In the genomic region with DNA sequence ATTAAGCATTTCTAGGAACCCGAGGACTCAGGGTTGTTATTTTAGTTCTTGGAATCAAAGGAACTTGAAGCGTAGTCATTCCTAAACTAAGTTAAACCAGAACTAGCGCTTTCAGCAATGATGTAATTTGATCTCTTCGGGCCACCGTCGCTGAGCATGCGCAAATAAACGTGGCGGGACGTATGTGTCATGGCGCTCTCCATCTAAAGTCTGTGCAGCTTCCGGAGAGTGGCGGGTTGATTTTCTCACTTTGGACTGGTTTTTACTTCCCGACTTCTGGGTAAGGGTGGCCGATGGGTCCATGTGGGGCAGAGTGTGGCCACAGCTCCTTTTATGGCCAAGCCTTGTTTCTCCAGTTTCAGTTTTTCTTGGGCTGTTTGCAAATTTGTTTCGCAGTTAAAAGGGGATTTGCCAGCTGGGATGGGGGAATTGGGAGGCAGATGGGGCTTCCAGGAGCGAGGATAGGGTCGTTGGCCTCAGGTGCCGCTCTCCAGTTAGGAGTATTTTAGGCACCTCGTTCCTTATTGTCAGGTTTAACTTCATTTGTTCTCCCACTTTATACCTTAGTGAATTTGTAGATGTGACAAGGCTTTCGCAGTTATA, we compare ENCODE assay signal across 1 cellular context.
TF ChIP-seq lines count a peak whose summit lies in the region.

Gene CDKAL1 (plus strand): TSS at position 163 of the 603 bp plus-strand sequence. CDS start 11,894 bp downstream, outside the sequence.

TF ChIP-seq in HepG2, 621 proteins besides CTCF, POLR2A, EP300 and RAD21 (continued from another document and continues in another):
- TF ChIP-seq YEATS2 (CRISPR knock-in tag; IDR thresholded peaks at IDR 0.05; ENCODE audit: borderline replicate concordance) (peak; percentile 93), SIX4 (CRISPR knock-in tag; IDR thresholded peaks at IDR 0.05) (peak; percentile 93), HMG20A (CRISPR knock-in tag; IDR thresholded peaks at IDR 0.05; ENCODE audit: borderline replicate concordance) (no peak), ETV6 (CRISPR knock-in tag; conservative IDR thresholded peaks at IDR 0.05) (0 out of 2 replicates have a peak, but pooled peaks have one; percentile 41), HNF4A (CRISPR knock-in tag; IDR thresholded peaks at IDR 0.05) (peak; percentile 14; the same call in 1 of the 2 replicates), DMTF1 (CRISPR knock-in tag; IDR thresholded peaks at IDR 0.05) (no peak), SIN3A (IDR thresholded peaks at IDR 0.05; ENCODE audit: borderline replicate concordance, low read depth, low read length) (peak; percentile 91), ZNF781 (CRISPR knock-in tag; IDR thresholded peaks at IDR 0.05; ENCODE audit: borderline replicate concordance, not compliant biosample characterization) (peak; percentile 95), AHDC1 (CRISPR knock-in tag; IDR thresholded peaks at IDR 0.05; ENCODE audit: borderline replicate concordance) (no peak), TEAD2 (CRISPR knock-in tag; IDR thresholded peaks at IDR 0.05) (no peak), KMT2A (CRISPR knock-in tag; IDR thresholded peaks at IDR 0.05) (peak; percentile 92), ZNF430 (CRISPR knock-in tag; IDR thresholded peaks at IDR 0.05) (no peak), NONO (IDR thresholded peaks at IDR 0.05) (no peak), NONO (CRISPR knock-in tag; conservative IDR thresholded peaks at IDR 0.05) (peak; percentile 65; the same call in 1 of the 2 replicates), PHF8 (CRISPR knock-in tag; IDR thresholded peaks at IDR 0.05) (peak; percentile 78), HDAC6 (IDR thresholded peaks at IDR 0.05; ENCODE audit: low read depth, low read length) (no peak; the same call in 1 of the 2 replicates), ZNF143 (CRISPR knock-in tag; IDR thresholded peaks at IDR 0.05) (0 out of 2 replicates have a peak, but pooled peaks have one; percentile 19), ZNF709 (CRISPR knock-in tag; IDR thresholded peaks at IDR 0.05) (no peak), KIAA2018 (CRISPR knock-in tag; IDR thresholded peaks at IDR 0.05; ENCODE audit: borderline replicate concordance) (no peak), ZNF18 (CRISPR knock-in tag; IDR thresholded peaks at IDR 0.05; ENCODE audit: insufficient replicate concordance) (no peak), JUN (CRISPR knock-in tag; IDR thresholded peaks at IDR 0.05) (no peak), ZHX1 (CRISPR knock-in tag; IDR thresholded peaks at IDR 0.05; ENCODE audit: low read depth) (no peak), GZF1 (CRISPR knock-in tag; IDR thresholded peaks at IDR 0.05) (no peak), SSRP1 (CRISPR knock-in tag; IDR thresholded peaks at IDR 0.05) (no peak), KDM4B (CRISPR knock-in tag; IDR thresholded peaks at IDR 0.05) (no peak), CEBPB (IDR thresholded peaks at IDR 0.05; ENCODE audit: borderline replicate concordance, low read depth, low read length) (peak; percentile 37; the same call in 1 of the 2 replicates), HOXA9 (CRISPR knock-in tag; IDR thresholded peaks at IDR 0.05; ENCODE audit: borderline replicate concordance) (no peak), CCAR2 (optimal IDR thresholded peaks at IDR 0.05; ENCODE audit: low read depth, low read length) (no peak)
- TF ChIP-seq, protein P1, sequence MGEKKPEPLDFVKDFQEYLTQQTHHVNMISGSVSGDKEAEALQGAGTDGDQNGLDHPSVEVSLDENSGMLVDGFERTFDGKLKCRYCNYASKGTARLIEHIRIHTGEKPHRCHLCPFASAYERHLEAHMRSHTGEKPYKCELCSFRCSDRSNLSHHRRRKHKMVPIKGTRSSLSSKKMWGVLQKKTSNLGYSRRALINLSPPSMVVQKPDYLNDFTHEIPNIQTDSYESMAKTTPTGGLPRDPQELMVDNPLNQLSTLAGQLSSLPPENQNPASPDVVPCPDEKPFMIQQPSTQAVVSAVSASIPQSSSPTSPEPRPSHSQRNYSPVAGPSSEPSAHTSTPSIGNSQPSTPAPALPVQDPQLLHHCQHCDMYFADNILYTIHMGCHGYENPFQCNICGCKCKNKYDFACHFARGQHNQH (CRISPR knock-in tag; IDR thresholded peaks at IDR 0.05), result peak; percentile 73; the same call in 1 of the 2 replicates
- TF ChIP-seq, protein P2, sequence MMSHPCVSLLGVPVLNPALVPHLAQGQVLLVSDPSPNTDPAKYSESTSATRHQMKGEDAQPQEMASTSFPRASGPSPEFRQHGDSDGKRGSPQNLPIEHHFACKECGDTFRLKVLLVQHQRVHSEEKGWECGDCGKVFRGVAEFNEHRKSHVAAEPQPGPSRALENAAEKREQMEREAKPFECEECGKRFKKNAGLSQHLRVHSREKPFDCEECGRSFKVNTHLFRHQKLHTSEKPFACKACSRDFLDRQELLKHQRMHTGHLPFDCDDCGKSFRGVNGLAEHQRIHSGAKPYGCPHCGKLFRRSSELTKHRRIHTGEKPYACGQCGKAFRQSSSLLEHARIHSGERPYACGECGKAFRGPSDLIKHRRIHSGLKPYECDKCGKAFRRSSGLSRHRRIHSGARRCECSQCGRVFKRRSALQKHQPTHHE (CRISPR knock-in tag; IDR thresholded peaks at IDR 0.05; ENCODE audit: borderline replicate concordance), result no peak
